27 cellular contexts compared by ENCODE assay signal in the genomic region with DNA sequence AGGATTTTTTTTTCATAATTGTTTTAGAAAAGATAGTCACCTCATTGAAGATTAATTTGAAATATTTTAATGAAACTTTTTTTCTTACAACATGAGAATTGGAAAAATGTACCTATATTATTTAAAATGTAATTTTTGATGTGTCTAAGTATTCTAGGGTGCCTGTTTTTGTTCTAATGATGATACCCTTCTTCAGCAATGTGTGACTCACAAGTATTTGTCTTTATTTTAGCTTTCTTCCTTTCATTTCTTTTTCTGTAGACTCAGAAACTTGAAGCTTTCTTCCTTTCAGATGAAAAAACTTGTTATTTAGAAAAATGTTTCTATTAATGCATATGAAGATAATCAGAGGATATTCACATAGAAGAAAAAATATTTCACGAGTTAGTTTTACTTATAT.
DNase-seq lines count a peak whose midpoint lies in the region; ATAC-seq, FAIRE-seq and TF ChIP-seq lines count a peak whose summit lies in the region.
"Had no signal": no experiment of that assay in that cellular context is flagged by ENCODE, and none has a peak within 500 bp of the region (broad histone marks: within the 10 kb centered on the region; RNA-seq: fewer than 3 reads in every experiment).

No MANE protein-coding gene starts in this region.

- H3K4me2 ChIP-seq in HepG2 (ENCODE audit: low read depth, low read length): no peak overlapping the region
- H3K4me2 ChIP-seq: BLaER1, KMS-11, PC-9 had no signal

- BruUV-seq in HepG2 (replicated peaks; lab: Mats Ljungman, UMichigan): no TSS peak

- DNase-seq in cardiac muscle cell (ENCODE audit: low read depth in 1 of 2, low spot score in 1 of 2) (no peak), heart left ventricle (no peak), epithelial cell of esophagus (ENCODE audit: low read depth) (peak; percentile 4), glutamatergic neuron (no peak), HepG2 (ENCODE audit: low spot score) (no peak), osteocyte (ENCODE audit: extremely low spot score, unreplicated experiment) (no peak), gastrocnemius medialis (no peak)
- DNase-seq in activated naive CD8-positive, alpha-beta T cell treated with anti-CD3 and anti-CD28 coated beads, Interleukin-2, amount 50 U/mL, for 24 hours: no peak
- DNase-seq: 8988T; CD4-positive, alpha-beta T cell; DMS53; GF-D8; MM.1S; NCI-H2029 treated with DMSO at 0.1 percent for 48 hours; NCI-H446 treated with DMSO at 0.1 percent for 48 hours; NCI-H526; NCI-H82; NK-92 treated with Interleukin-12 subunit alpha and Interleukin-12 subunit beta, amount 100 ng/mL, for 24 hours; PC-9 had no signal

- no peak overlapping the region for H3K9ac ChIP-seq in HepG2 (ENCODE audit: insufficient read depth, low read depth, low read length)
- H3K9ac ChIP-seq: BLaER1, KMS-11 had no signal

- CTCF ChIA-PET in HepG2 (lab: Yijun Ruan, JAX; ENCODE audit: low intra/inter-chr PET ratio, low total read pairs): no interaction called here

- no peaks in the 10 kb centered on the region for H3K79me2 ChIP-seq in HepG2 (ENCODE audit: insufficient read depth, low read length)

- in situ Hi-C loops in HepG2 (cut with HindIII; ENCODE audit: extremely low pct_ligation_motif_present, low pct_unique_long_range_greater_than_20kb): no loop called here
- in situ Hi-C loops in gastrocnemius medialis (cut with MboI; ENCODE audit: low sequenced_read_pairs in 4 of 4): no loop called here

- H3K9me3 Mint-ChIP-seq in glutamatergic neuron (ENCODE audit: unreplicated experiment): no peaks in the 10 kb centered on the region
- no peaks in the 10 kb centered on the region for H3K9me3 Mint-ChIP-seq in activated naive CD8-positive, alpha-beta T cell treated with anti-CD3 and anti-CD28 coated beads, Interleukin-2, amount 50 U/mL, for 24 hours
- H3K9me3 Mint-ChIP-seq in osteocyte (ENCODE audit: unreplicated experiment): no peaks in the 10 kb centered on the region
- H3K9me3 Mint-ChIP-seq: CD4-positive, alpha-beta T cell; IgD-negative memory B cell had no signal

- H4K20me1 ChIP-seq in HepG2 (ENCODE audit: insufficient read depth, low read length): no peaks in the 10 kb centered on the region
- H4K20me1 ChIP-seq: BLaER1 had no signal

- H3K36me3 ChIP-seq in cardiac muscle cell: no peaks in the 10 kb centered on the region
- no peaks in the 10 kb centered on the region for H3K36me3 ChIP-seq in heart left ventricle
- no peaks in the 10 kb centered on the region for H3K36me3 ChIP-seq in HepG2 (replicated peaks in 1 of 2; ENCODE audit: control insufficient read depth in 1 of 2, insufficient read depth in 2 of 2, low read length in 2 of 2)
- H3K36me3 ChIP-seq in gastrocnemius medialis: no peaks in the 10 kb centered on the region
- H3K36me3 ChIP-seq: BLaER1, SJSA1 had no signal

- TF ChIP-seq POLR2A in heart left ventricle (IDR thresholded peaks at IDR 0.05) (no peak), HepG2 (IDR thresholded peaks at IDR 0.05; ENCODE audit: insufficient read depth in 1 of 2, low read depth in 2 of 2, low read length in 2 of 2) (no peak), gastrocnemius medialis (IDR thresholded peaks at IDR 0.05) (no peak)

- H3K4me3 Mint-ChIP-seq in glutamatergic neuron (ENCODE audit: unreplicated experiment): no peak overlapping the region
- H3K4me3 Mint-ChIP-seq in activated naive CD8-positive, alpha-beta T cell treated with anti-CD3 and anti-CD28 coated beads, Interleukin-2, amount 50 U/mL, for 24 hours: no peak overlapping the region
- H3K4me3 Mint-ChIP-seq in osteocyte (ENCODE audit: unreplicated experiment): no peak overlapping the region
- H3K4me3 Mint-ChIP-seq: CD4-positive, alpha-beta T cell; IgD-negative memory B cell had no signal

- no peak for TF ChIP-seq EP300 in HepG2 (IDR thresholded peaks at IDR 0.05; ENCODE audit: low read depth in 2 of 2, low read length in 2 of 2)
- no peak for TF ChIP-seq EP300 in HepG2 (CRISPR knock-in tag; IDR thresholded peaks at IDR 0.05; ENCODE audit: borderline replicate concordance)

- no peaks in the 10 kb centered on the region for H3K27me3 Mint-ChIP-seq in glutamatergic neuron (ENCODE audit: unreplicated experiment)
- no peaks in the 10 kb centered on the region for H3K27me3 Mint-ChIP-seq in activated naive CD8-positive, alpha-beta T cell treated with anti-CD3 and anti-CD28 coated beads, Interleukin-2, amount 50 U/mL, for 24 hours
- no peaks in the 10 kb centered on the region for H3K27me3 Mint-ChIP-seq in osteocyte (ENCODE audit: unreplicated experiment)
- H3K27me3 Mint-ChIP-seq: CD4-positive, alpha-beta T cell; IgD-negative memory B cell had no signal

- ATAC-seq in heart left ventricle (no peak), HepG2 (no peak), gastrocnemius medialis (no peak)
- no peak for ATAC-seq in activated naive CD8-positive, alpha-beta T cell treated with anti-CD3 and anti-CD28 coated beads, Interleukin-2, amount 50 U/mL, for 24 hours
- ATAC-seq: HCT116, Right ventricle myocardium inferior had no signal

- H3K9me3 ChIP-seq in cardiac muscle cell (ENCODE audit: low read depth): no peaks in the 10 kb centered on the region
- no peaks in the 10 kb centered on the region for H3K9me3 ChIP-seq in heart left ventricle
- no peaks in the 10 kb centered on the region for H3K9me3 ChIP-seq in HepG2 (ENCODE audit: low read length)
- H3K9me3 ChIP-seq in gastrocnemius medialis: no peaks in the 10 kb centered on the region
- H3K9me3 ChIP-seq: BLaER1, SJSA1 had no signal

- TF ChIP-seq CTCF in cardiac muscle cell (IDR thresholded peaks at IDR 0.05; ENCODE audit: low read depth, low read length) (no peak), heart left ventricle (IDR thresholded peaks at IDR 0.05) (no peak), epithelial cell of esophagus (IDR thresholded peaks at IDR 0.05; ENCODE audit: insufficient read depth, low read depth, low read length, missing control alignments) (no peak), glutamatergic neuron (IDR thresholded peaks at IDR 0.05; ENCODE audit: partially characterized antibody, unreplicated experiment) (no peak), HepG2 (CRISPR knock-in tag; IDR thresholded peaks at IDR 0.05) (no peak), osteocyte (IDR thresholded peaks at IDR 0.05) (no peak), gastrocnemius medialis (IDR thresholded peaks at IDR 0.05 in 4 of 5, conservative IDR thresholded peaks at IDR 0.05 in 1 of 5) (no peak)

- TF ChIP-seq RAD21 in HepG2 (CRISPR knock-in tag; IDR thresholded peaks at IDR 0.05): no peak

- peak overlapping the region; percentile 85 for H3K27ac Mint-ChIP-seq in glutamatergic neuron (ENCODE audit: unreplicated experiment)
- no peak overlapping the region for H3K27ac Mint-ChIP-seq in activated naive CD8-positive, alpha-beta T cell treated with anti-CD3 and anti-CD28 coated beads, Interleukin-2, amount 50 U/mL, for 24 hours
- H3K27ac Mint-ChIP-seq in osteocyte (ENCODE audit: unreplicated experiment): no peak overlapping the region
- H3K27ac Mint-ChIP-seq: CD4-positive, alpha-beta T cell; IgD-negative memory B cell had no signal

- H3K4me1 Mint-ChIP-seq in glutamatergic neuron (ENCODE audit: low read depth, unreplicated experiment) (peaks cover 24% of the 10 kb centered on the region), osteocyte (ENCODE audit: unreplicated experiment) (peaks cover 2% of the 10 kb centered on the region)
- no peaks in the 10 kb centered on the region for H3K4me1 Mint-ChIP-seq in activated naive CD8-positive, alpha-beta T cell treated with anti-CD3 and anti-CD28 coated beads, Interleukin-2, amount 50 U/mL, for 24 hours
- H3K4me1 Mint-ChIP-seq: IgD-negative memory B cell had no signal

- H3K36me3 Mint-ChIP-seq in glutamatergic neuron (ENCODE audit: unreplicated experiment) (no peaks in the 10 kb centered on the region), osteocyte (ENCODE audit: unreplicated experiment) (peaks cover 13% of the 10 kb centered on the region)
- peaks cover 8% of the 10 kb centered on the region for H3K36me3 Mint-ChIP-seq in activated naive CD8-positive, alpha-beta T cell treated with anti-CD3 and anti-CD28 coated beads, Interleukin-2, amount 50 U/mL, for 24 hours (ENCODE audit: low read depth)

- no peak overlapping the region for H2AFZ ChIP-seq in HepG2 (ENCODE audit: low read length)
- H2AFZ ChIP-seq: PC-9 had no signal

- POLR2A ChIA-PET in HepG2 (lab: Yijun Ruan, JAX): no interaction called here

- no peak for FAIRE-seq in HepG2 (lab: Jason Lieb, UNC)
- FAIRE-seq: GM12891, H1 had no signal

- peak overlapping the region; percentile 61 for H3K27ac ChIP-seq in cardiac muscle cell
- no peak overlapping the region for H3K27ac ChIP-seq in heart left ventricle
- no peak overlapping the region for H3K27ac ChIP-seq in HepG2 (ENCODE audit: extremely low read length, insufficient read depth, low read length)
- H3K27ac ChIP-seq in gastrocnemius medialis: no peak overlapping the region
- H3K27ac ChIP-seq: BLaER1, KMS-11, PC-9, SJSA1 had no signal

- H3K4me3 ChIP-seq in cardiac muscle cell (no peak overlapping the region), heart left ventricle (no peak overlapping the region), epithelial cell of esophagus (ENCODE audit: low read length) (no peak overlapping the region), HepG2 (replicated peaks in 1 of 3; ENCODE audit: insufficient read depth in 1 of 3, low read depth in 2 of 3, low read length in 3 of 3) (no peak overlapping the region), gastrocnemius medialis (no peak overlapping the region)
- H3K4me3 ChIP-seq: BLaER1, PC-9, SJSA1 had no signal

- H3K4me1 ChIP-seq in cardiac muscle cell (ENCODE audit: low read depth) (peaks cover 21% of the 10 kb centered on the region), heart left ventricle (no peaks in the 10 kb centered on the region), HepG2 (ENCODE audit: insufficient read depth, low read length) (no peaks in the 10 kb centered on the region), gastrocnemius medialis (no peaks in the 10 kb centered on the region)
- H3K4me1 ChIP-seq: BLaER1 had no signal

- H3K27me3 ChIP-seq in cardiac muscle cell (no peaks in the 10 kb centered on the region), heart left ventricle (no peaks in the 10 kb centered on the region), HepG2 (ENCODE audit: control insufficient read depth in 1 of 2, insufficient read depth in 2 of 2, low read length in 2 of 2) (no peaks in the 10 kb centered on the region), gastrocnemius medialis (no peaks in the 10 kb centered on the region)
- H3K27me3 ChIP-seq: BLaER1, SJSA1 had no signal

- intact Hi-C loops in heart left ventricle (cut with DNase I): no loop called here
- intact Hi-C loops in HepG2 (cut with micrococcal nuclease; ENCODE audit: unreplicated experiment): loop anchor here (10.0 kb wide), 1 partner anchor 185 kb away; no protein-coding TSS in a partner anchor
- intact Hi-C loops in gastrocnemius medialis (cut with DNase I; ENCODE audit: low total_unique reads): no loop called here

- WGBS in heart left ventricle, 4 donors: 84 to 93% (median 90%) methylated on average over 1 of the region's 1 CpG
- 47% methylated on average over 1 of the region's 1 CpG for WGBS in HepG2 (ENCODE audit: low lambda C conversion rate)

TF ChIP-seq in HepG2, 621 proteins besides CTCF, POLR2A, EP300 and RAD21 (continues in another document):
- TF ChIP-seq BRD4 (CRISPR knock-in tag; IDR thresholded peaks at IDR 0.05): no peak
